8 cellular contexts compared by ENCODE assay signal in the genomic region with DNA sequence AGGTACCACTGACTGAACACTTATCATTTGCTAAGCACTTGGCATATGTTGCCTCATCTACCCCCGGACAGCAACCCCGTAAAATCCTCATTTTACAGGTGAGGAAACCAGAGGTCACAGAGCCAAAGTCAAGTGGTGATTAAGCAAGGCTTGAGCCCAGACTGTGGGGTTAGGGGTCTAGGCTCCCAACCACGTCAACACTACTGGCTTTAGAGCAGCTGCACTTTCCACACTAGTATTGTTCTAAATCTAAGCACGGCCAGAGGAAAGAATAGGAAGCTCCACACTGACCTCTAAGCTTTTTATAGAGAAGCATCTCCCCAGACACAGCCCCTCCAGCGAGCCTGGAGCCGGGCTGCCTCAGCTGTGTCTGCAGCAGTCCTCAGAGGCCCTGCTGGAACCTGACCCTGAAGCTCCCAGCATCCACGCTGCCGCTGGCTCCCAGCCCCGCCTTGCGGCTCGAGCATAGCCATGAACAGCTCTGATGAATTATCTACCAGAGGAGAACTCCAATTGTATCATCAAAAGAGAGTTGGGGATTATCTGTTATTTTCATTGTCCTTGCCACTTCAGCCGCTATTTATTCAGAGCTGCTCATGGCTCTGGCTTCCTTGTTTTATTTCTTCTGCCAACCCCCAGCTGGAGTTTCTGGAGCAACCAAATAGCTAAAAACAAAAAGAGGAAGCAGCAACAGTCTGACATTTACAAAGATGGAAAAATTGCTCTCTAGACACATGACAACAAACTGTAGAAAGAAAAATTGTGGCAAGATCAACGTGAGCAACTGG.
DNase-seq lines count a peak whose midpoint lies in the region; ATAC-seq lines count a peak whose summit lies in the region.

No MANE protein-coding gene starts in this region.

- H3K9me2 ChIP-seq in Karpas-422 (replicated peaks; ENCODE audit: insufficient read depth, low read length), result no peaks in the 10 kb centered on the region

- H3K9me3 Mint-ChIP-seq in activated naive CD4-positive, alpha-beta T cell treated with anti-CD3 and anti-CD28 coated beads, Interleukin-2, amount 50 U/mL, for 72 hours, result no peaks in the 10 kb centered on the region

- H3K4me3 ChIP-seq in Karpas-422 (ENCODE audit: low read length), result no peak overlapping the region

- H3K4me2 ChIP-seq in Karpas-422 (ENCODE audit: low read depth, low read length, poor library complexity, severe bottlenecking), result no peak overlapping the region

- H3K9me3 ChIP-seq in Karpas-422 (ENCODE audit: low read length), result no peaks in the 10 kb centered on the region

- DNase-seq in ELF-1 (ENCODE audit: low read depth, low spot score) (peak; percentile 34), NOMO-1 treated with dmso at 0.1 percent for 144 hours (lab: John Stamatoyannopoulos, UW; ENCODE audit: unreplicated experiment) (peak; percentile 88), ecto neural progenitor cell (ENCODE audit: low spot score) (peak; percentile 54), myocyte (ENCODE audit: low read depth) (peak; percentile 98), Karpas-422 (no peak)
- DNase-seq in activated naive CD4-positive, alpha-beta T cell treated with anti-CD3 and anti-CD28 coated beads, Interleukin-2, amount 50 U/mL, for 72 hours (ENCODE audit: low spot score in 2 of 2), result no peak

- peaks cover 13% of the 10 kb centered on the region for H3K4me1 ChIP-seq in Karpas-422 (ENCODE audit: low read length)

- H3K27ac Mint-ChIP-seq in activated naive CD4-positive, alpha-beta T cell treated with anti-CD3 and anti-CD28 coated beads, Interleukin-2, amount 50 U/mL, for 72 hours, result peak overlapping the region in 1 of 2 donors; percentile 2

- H3K36me3 ChIP-seq in Karpas-422 (ENCODE audit: insufficient read depth, low read length), result no peaks in the 10 kb centered on the region

- no peak overlapping the region; the same call in 1 of the 2 replicates for H2AFZ ChIP-seq in Karpas-422 (ENCODE audit: low read length)

- ATAC-seq in HG02852 (IDR thresholded peaks at IDR 0.05; ENCODE audit: unreplicated experiment), result no peak
- ATAC-seq in activated naive CD4-positive, alpha-beta T cell treated with anti-CD3 and anti-CD28 coated beads, Interleukin-2, amount 50 U/mL, for 72 hours, result no peak
- ATAC-seq in HG03439 (IDR thresholded peaks at IDR 0.05; ENCODE audit: unreplicated experiment), result no peak

- H3K36me3 Mint-ChIP-seq in activated naive CD4-positive, alpha-beta T cell treated with anti-CD3 and anti-CD28 coated beads, Interleukin-2, amount 50 U/mL, for 72 hours, result no peaks in the 10 kb centered on the region

- H3K27ac ChIP-seq in Karpas-422 (ENCODE audit: low read length), result no peak overlapping the region

- no peaks in the 10 kb centered on the region for H3K79me2 ChIP-seq in Karpas-422 (ENCODE audit: low read length)

- H4K20me1 ChIP-seq in Karpas-422 (ENCODE audit: insufficient read depth, low read depth, low read length), result no peaks in the 10 kb centered on the region

- no peaks in the 10 kb centered on the region for H3K27me3 ChIP-seq in Karpas-422 (ENCODE audit: low read length)

- H3K9ac ChIP-seq in Karpas-422 (ENCODE audit: low read length), result no peak overlapping the region

Comparison
In these comparisons a context has a peak if more than half of its experiments do, and no peak if none do; other contexts are left out.
1. DNase-seq: peak in ELF-1 (single experiment), NOMO-1 treated with dmso at 0.1 percent for 144 hours (single experiment), ecto neural progenitor cell (single experiment) and myocyte (single experiment); none in activated naive CD4-positive, alpha-beta T cell treated with anti-CD3 and anti-CD28 coated beads, Interleukin-2, amount 50 U/mL, for 72 hours (0 of 2) and Karpas-422 (single experiment).